8 cellular contexts compared by ENCODE assay signal in the genomic region with DNA sequence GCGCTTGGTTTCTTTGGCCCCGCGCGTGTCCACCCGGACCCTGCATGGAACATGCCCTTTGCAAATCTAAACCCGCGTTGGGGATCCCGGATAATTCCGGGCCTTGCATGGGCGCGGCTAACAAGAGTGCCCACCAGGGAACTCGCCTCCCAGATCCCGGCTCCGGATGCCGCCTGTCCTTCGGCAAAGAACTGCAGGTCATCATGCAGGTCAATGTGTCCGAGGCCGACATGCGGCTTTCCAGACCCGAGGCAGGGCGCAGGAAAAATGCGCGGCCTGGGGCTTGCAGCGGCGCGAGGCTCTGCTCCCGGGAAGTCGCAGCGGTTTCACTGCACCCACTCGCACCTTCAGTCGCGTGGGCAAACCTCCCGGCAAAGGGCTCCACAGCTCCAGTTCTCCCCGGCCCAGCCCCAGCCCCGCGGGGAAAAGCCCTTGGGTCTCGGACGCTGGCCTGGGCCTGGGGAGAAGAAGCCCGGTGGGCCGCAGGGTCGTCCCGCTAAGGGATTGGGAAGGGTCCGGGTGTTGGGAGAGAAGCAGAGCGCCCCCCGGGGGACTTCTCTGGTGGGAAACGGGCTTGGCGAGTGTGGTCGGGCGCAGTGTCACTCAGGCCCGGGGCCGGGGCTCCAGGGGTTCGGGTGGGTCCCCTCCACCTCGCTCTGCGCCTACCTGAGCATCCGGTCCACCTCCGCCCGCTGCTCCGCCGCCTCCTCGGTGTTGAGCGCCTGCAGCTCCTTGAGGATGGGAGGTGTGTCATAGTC. TPM values are rescaled to one million over a fixed set of nuclear protein-coding genes. Genes with fewer than 3 reads are reported as not detected.
A peak's percentile ranks its signal among the peaks of the same experiment; 100 is the strongest.
DNase-seq lines count a peak whose midpoint lies in the region; ATAC-seq and TF ChIP-seq lines count a peak whose summit lies in the region.

No MANE protein-coding gene starts in this region.

- CTCF ChIA-PET in activated CD4-positive, alpha-beta memory T cell treated with anti-CD3 and anti-CD28 coated beads for 36 hours (lab: Charles Lee): interaction anchor here (0.6 kb wide), 1 partner anchor 72 kb away, joined by 3 read pairs; no protein-coding TSS in a partner anchor
- CTCF ChIA-PET in activated CD4-positive, alpha-beta memory T cell treated with anti-CD3 and anti-CD28 coated beads, Interleukin-2, amount 10 ng/mL, durations not matched to agents 7 days and 5 days (lab: Charles Lee): interaction anchor here (1.2 kb wide), 1 partner anchor 27 kb away, joined by 4 read pairs; no protein-coding TSS in a partner anchor
- CTCF ChIA-PET in WTC11 (lab: Charles Lee): interaction anchor here (0.5 to 2.9 kb wide), 8 partner anchors 19 to 823 kb away, joined by 3 to 20 read pairs (median 4); no protein-coding TSS in a partner anchor

- ATAC-seq in WTC11: peak; percentile 19
- peak; percentile 63 for ATAC-seq in stimulated activated naive CD8-positive, alpha-beta T cell treated with anti-CD3 and anti-CD28 coated beads, Interleukin-15, amount 100 ng/mL, for 72 hours

- TF ChIP-seq CTCF in WTC11 (IDR thresholded peaks at IDR 0.05): no peak

- peak overlapping the region; percentile 23 for H3K4me3 Mint-ChIP-seq in activated CD4-positive, alpha-beta memory T cell treated with anti-CD3 and anti-CD28 coated beads for 36 hours
- H3K4me3 Mint-ChIP-seq in activated CD4-positive, alpha-beta memory T cell treated with anti-CD3 and anti-CD28 coated beads, Interleukin-2, amount 10 ng/mL, durations not matched to agents 7 days and 5 days: no peak overlapping the region
- peak overlapping the region; percentile 81 for H3K4me3 Mint-ChIP-seq in WTC11
- peak overlapping the region; percentile 87 to 92 for H3K4me3 Mint-ChIP-seq in stimulated activated naive CD8-positive, alpha-beta T cell treated with anti-CD3 and anti-CD28 coated beads, Interleukin-15, amount 100 ng/mL, for 72 hours

- H3K9me3 Mint-ChIP-seq in activated CD4-positive, alpha-beta memory T cell treated with anti-CD3 and anti-CD28 coated beads for 36 hours: no peaks in the 10 kb centered on the region
- H3K9me3 Mint-ChIP-seq in activated CD4-positive, alpha-beta memory T cell treated with anti-CD3 and anti-CD28 coated beads, Interleukin-2, amount 10 ng/mL, durations not matched to agents 7 days and 5 days: no peaks in the 10 kb centered on the region
- no peaks in the 10 kb centered on the region for H3K9me3 Mint-ChIP-seq in WTC11
- H3K9me3 Mint-ChIP-seq in stimulated activated naive CD8-positive, alpha-beta T cell treated with anti-CD3 and anti-CD28 coated beads, Interleukin-15, amount 100 ng/mL, for 72 hours: no peaks in the 10 kb centered on the region

- H3K4me1 Mint-ChIP-seq in activated CD4-positive, alpha-beta memory T cell treated with anti-CD3 and anti-CD28 coated beads for 36 hours (ENCODE audit: low read depth): peaks cover 19% of the 10 kb centered on the region
- H3K4me1 Mint-ChIP-seq in activated CD4-positive, alpha-beta memory T cell treated with anti-CD3 and anti-CD28 coated beads, Interleukin-2, amount 10 ng/mL, durations not matched to agents 7 days and 5 days: peaks cover 21% of the 10 kb centered on the region
- H3K4me1 Mint-ChIP-seq in WTC11: peaks cover 24% of the 10 kb centered on the region
- peaks cover 56% of the 10 kb centered on the region for H3K4me1 Mint-ChIP-seq in stimulated activated naive CD8-positive, alpha-beta T cell treated with anti-CD3 and anti-CD28 coated beads, Interleukin-15, amount 100 ng/mL, for 72 hours

- intact Hi-C loops in activated CD4-positive, alpha-beta memory T cell treated with anti-CD3 and anti-CD28 coated beads for 36 hours (cut with micrococcal nuclease): loop anchor here (5.0 to 10.0 kb wide), 3 partner anchors 42 to 799 kb away; a partner anchor contains a TSS

- DNase-seq in activated CD4-positive, alpha-beta memory T cell treated with anti-CD3 and anti-CD28 coated beads for 36 hours: peak; percentile 36
- no peak for DNase-seq in activated CD4-positive, alpha-beta memory T cell treated with anti-CD3 and anti-CD28 coated beads, Interleukin-2, amount 10 ng/mL, durations not matched to agents 7 days and 5 days
- DNase-seq in WTC11 (ENCODE audit: low spot score): peak; percentile 54
- DNase-seq in iPS-NIHi11 (ENCODE audit: low spot score): peak; percentile 29
- peak; percentile 34 to 38 for DNase-seq in stimulated activated naive CD8-positive, alpha-beta T cell treated with anti-CD3 and anti-CD28 coated beads, Interleukin-15, amount 100 ng/mL, for 72 hours
- no peak for DNase-seq in NOMO-1 (lab: John Stamatoyannopoulos, UW; ENCODE audit: unreplicated experiment in 2 of 2)
- DNase-seq in mucosa of gallbladder (ENCODE audit: low spot score): no peak
- no peak for DNase-seq in NCI-H1694 treated with DMSO at 0.1 percent for 48 hours (lab: John Stamatoyannopoulos, UW)

- H3K27me3 Mint-ChIP-seq in activated CD4-positive, alpha-beta memory T cell treated with anti-CD3 and anti-CD28 coated beads for 36 hours: peaks cover 64% of the 10 kb centered on the region
- H3K27me3 Mint-ChIP-seq in activated CD4-positive, alpha-beta memory T cell treated with anti-CD3 and anti-CD28 coated beads, Interleukin-2, amount 10 ng/mL, durations not matched to agents 7 days and 5 days: peaks cover 86% of the 10 kb centered on the region
- H3K27me3 Mint-ChIP-seq in WTC11 (ENCODE audit: low read depth): peaks cover 99% of the 10 kb centered on the region
- H3K27me3 Mint-ChIP-seq in stimulated activated naive CD8-positive, alpha-beta T cell treated with anti-CD3 and anti-CD28 coated beads, Interleukin-15, amount 100 ng/mL, for 72 hours: peaks cover 100% of the 10 kb centered on the region

- H3K27ac Mint-ChIP-seq in activated CD4-positive, alpha-beta memory T cell treated with anti-CD3 and anti-CD28 coated beads for 36 hours: no peak overlapping the region
- H3K27ac Mint-ChIP-seq in activated CD4-positive, alpha-beta memory T cell treated with anti-CD3 and anti-CD28 coated beads, Interleukin-2, amount 10 ng/mL, durations not matched to agents 7 days and 5 days: no peak overlapping the region
- no peak overlapping the region for H3K27ac Mint-ChIP-seq in WTC11
- H3K27ac Mint-ChIP-seq in stimulated activated naive CD8-positive, alpha-beta T cell treated with anti-CD3 and anti-CD28 coated beads, Interleukin-15, amount 100 ng/mL, for 72 hours: no peak overlapping the region

- no peaks in the 10 kb centered on the region for H3K36me3 Mint-ChIP-seq in activated CD4-positive, alpha-beta memory T cell treated with anti-CD3 and anti-CD28 coated beads for 36 hours
- H3K36me3 Mint-ChIP-seq in activated CD4-positive, alpha-beta memory T cell treated with anti-CD3 and anti-CD28 coated beads, Interleukin-2, amount 10 ng/mL, durations not matched to agents 7 days and 5 days (ENCODE audit: low read depth): no peaks in the 10 kb centered on the region
- H3K36me3 Mint-ChIP-seq in WTC11: no peaks in the 10 kb centered on the region

- POLR2A ChIA-PET in activated CD4-positive, alpha-beta memory T cell treated with anti-CD3 and anti-CD28 coated beads for 36 hours (lab: Charles Lee): no interaction called here
- POLR2A ChIA-PET in activated CD4-positive, alpha-beta memory T cell treated with anti-CD3 and anti-CD28 coated beads, Interleukin-2, amount 10 ng/mL, durations not matched to agents 7 days and 5 days (lab: Charles Lee): no interaction called here
- POLR2A ChIA-PET in WTC11 (lab: Charles Lee): interaction anchor here (0.6 kb wide), 1 partner anchor 135 kb away, joined by 4 read pairs; a partner anchor contains a TSS

TF ChIP-seq in WTC11, 78 proteins besides CTCF, POLR2A, EP300 and RAD21 (continues in another document):
- TF ChIP-seq, protein P1, sequence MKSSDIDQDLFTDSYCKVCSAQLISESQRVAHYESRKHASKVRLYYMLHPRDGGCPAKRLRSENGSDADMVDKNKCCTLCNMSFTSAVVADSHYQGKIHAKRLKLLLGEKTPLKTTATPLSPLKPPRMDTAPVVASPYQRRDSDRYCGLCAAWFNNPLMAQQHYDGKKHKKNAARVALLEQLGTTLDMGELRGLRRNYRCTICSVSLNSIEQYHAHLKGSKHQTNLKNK (CRISPR knock-in tag; IDR thresholded peaks at IDR 0.05): no peak
- TF ChIP-seq ZNF317 (CRISPR knock-in tag; IDR thresholded peaks at IDR 0.05; ENCODE audit: borderline replicate concordance, low read depth): no peak
- TF ChIP-seq CREB1 (CRISPR knock-in tag; IDR thresholded peaks at IDR 0.05): no peak
- TF ChIP-seq, protein P2, sequence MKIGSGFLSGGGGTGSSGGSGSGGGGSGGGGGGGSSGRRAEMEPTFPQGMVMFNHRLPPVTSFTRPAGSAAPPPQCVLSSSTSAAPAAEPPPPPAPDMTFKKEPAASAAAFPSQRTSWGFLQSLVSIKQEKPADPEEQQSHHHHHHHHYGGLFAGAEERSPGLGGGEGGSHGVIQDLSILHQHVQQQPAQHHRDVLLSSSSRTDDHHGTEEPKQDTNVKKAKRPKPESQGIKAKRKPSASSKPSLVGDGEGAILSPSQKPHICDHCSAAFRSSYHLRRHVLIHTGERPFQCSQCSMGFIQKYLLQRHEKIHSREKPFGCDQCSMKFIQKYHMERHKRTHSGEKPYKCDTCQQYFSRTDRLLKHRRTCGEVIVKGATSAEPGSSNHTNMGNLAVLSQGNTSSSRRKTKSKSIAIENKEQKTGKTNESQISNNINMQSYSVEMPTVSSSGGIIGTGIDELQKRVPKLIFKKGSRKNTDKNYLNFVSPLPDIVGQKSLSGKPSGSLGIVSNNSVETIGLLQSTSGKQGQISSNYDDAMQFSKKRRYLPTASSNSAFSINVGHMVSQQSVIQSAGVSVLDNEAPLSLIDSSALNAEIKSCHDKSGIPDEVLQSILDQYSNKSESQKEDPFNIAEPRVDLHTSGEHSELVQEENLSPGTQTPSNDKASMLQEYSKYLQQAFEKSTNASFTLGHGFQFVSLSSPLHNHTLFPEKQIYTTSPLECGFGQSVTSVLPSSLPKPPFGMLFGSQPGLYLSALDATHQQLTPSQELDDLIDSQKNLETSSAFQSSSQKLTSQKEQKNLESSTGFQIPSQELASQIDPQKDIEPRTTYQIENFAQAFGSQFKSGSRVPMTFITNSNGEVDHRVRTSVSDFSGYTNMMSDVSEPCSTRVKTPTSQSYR (CRISPR knock-in tag; IDR thresholded peaks at IDR 0.05): no peak
- TF ChIP-seq KAT7 (CRISPR knock-in tag; IDR thresholded peaks at IDR 0.05; ENCODE audit: borderline replicate concordance): no peak

RNA-seq across cellular contexts. Expression of a gene that starts 0.8 kb away (rescaled TPM):
- total RNA-seq in activated CD4-positive, alpha-beta memory T cell treated with anti-CD3 and anti-CD28 coated beads for 36 hours: not detected
- total RNA-seq in activated CD4-positive, alpha-beta memory T cell treated with anti-CD3 and anti-CD28 coated beads, Interleukin-2, amount 10 ng/mL, durations not matched to agents 7 days and 5 days: not detected
- total RNA-seq in WTC11 (2021): 0.14 to 0.26 TPM (median 0.23 TPM) in 3 replicates
- 142 TPM for total RNA-seq in mucosa of gallbladder

Comparison
In these comparisons a context has a peak if more than half of its experiments do, and no peak if none do; other contexts are left out.
1. DNase-seq: peak in activated CD4-positive, alpha-beta memory T cell treated with anti-CD3 and anti-CD28 coated beads for 36 hours (single experiment), WTC11 (single experiment), iPS-NIHi11 (single experiment) and stimulated activated naive CD8-positive, alpha-beta T cell treated with anti-CD3 and anti-CD28 coated beads, Interleukin-15, amount 100 ng/mL, for 72 hours (2 of 2); none in activated CD4-positive, alpha-beta memory T cell treated with anti-CD3 and anti-CD28 coated beads, Interleukin-2, amount 10 ng/mL, durations not matched to agents 7 days and 5 days (single experiment), NOMO-1 (0 of 2), mucosa of gallbladder (single experiment) and NCI-H1694 treated with DMSO at 0.1 percent for 48 hours (single experiment).
2. RNA of a gene that starts 0.8 kb away (total RNA-seq): 142 TPM in mucosa of gallbladder (single experiment); 0.14 to 0.26 TPM in WTC11, not detected in activated CD4-positive, alpha-beta memory T cell treated with anti-CD3 and anti-CD28 coated beads, Interleukin-2, amount 10 ng/mL, durations not matched to agents 7 days and 5 days and not detected in activated CD4-positive, alpha-beta memory T cell treated with anti-CD3 and anti-CD28 coated beads for 36 hours; every median in the first group is over 100 times any median in the second.